Comparison of ENCODE assay signal across 7 cellular contexts in genomic region chr22:17121235-17122195, GRCh38. TPM values are rescaled to one million over a fixed set of nuclear protein-coding genes. Genes with fewer than 3 reads are reported as not detected.
DNase-seq lines count a peak whose midpoint lies in the region; ATAC-seq and TF ChIP-seq lines count a peak whose summit lies in the region.

Gene TMEM121B, minus strand, starts transcription at chr22:17121360. Its CDS starts 233 bp downstream, at chr22:17121127.

- ATAC-seq in GM21360 (IDR thresholded peaks at IDR 0.05; ENCODE audit: unreplicated experiment), result no peak

- peaks cover 5 to 9% of the 10 kb centered on the region in 2 donors for H3K4me1 ChIP-seq in esophagus (ENCODE audit: control insufficient read depth in 2 of 2, insufficient read depth in 2 of 2, low read length in 1 of 2)
- peaks cover 0 to 14% (median 4%) of the 10 kb centered on the region in 4 donors for H3K4me1 ChIP-seq in tibial nerve

- H3K9me3 ChIP-seq in esophagus (ENCODE audit: control insufficient read depth in 2 of 2, insufficient read depth in 1 of 2, low read depth in 1 of 2, low read length in 1 of 2), result no peaks in the 10 kb centered on the region
- no peaks in the 10 kb centered on the region for H3K9me3 ChIP-seq in tibial nerve

- no peak for TF ChIP-seq CTCF in tibial nerve (IDR thresholded peaks at IDR 0.05)

- no peak for TF ChIP-seq POLR2A in tibial nerve (IDR thresholded peaks at IDR 0.05)

- H3K27me3 ChIP-seq in esophagus (ENCODE audit: control insufficient read depth in 1 of 2, insufficient read depth in 2 of 2, low read length in 2 of 2) (no peaks in the 10 kb centered on the region), tibial nerve (peaks cover 0 to 34% of the 10 kb centered on the region in 2 donors)

- DNase-seq in ELR (ENCODE audit: low read depth) (peak; percentile 63), NCI-H1417 (lab: John Stamatoyannopoulos, UW) (peak; percentile 75 to 94 (median 90)), T1000 (lab: John Stamatoyannopoulos, UW) (peak; percentile 6), midbrain (lab: John Stamatoyannopoulos, UW) (peak; percentile 72), tibial nerve (ENCODE audit: low spot score in 2 of 2) (peak; percentile 19 to 37)

- H3K27ac ChIP-seq in esophagus (ENCODE audit: low read depth in 2 of 2, low read length in 1 of 2) (no peak within 1 kb of the TSS), tibial nerve (no peak within 1 kb of the TSS)

- H3K36me3 ChIP-seq in esophagus (ENCODE audit: control insufficient read depth in 2 of 2, insufficient read depth in 2 of 2, low read length in 1 of 2) (no peaks in the 10 kb centered on the region), tibial nerve (no peaks in the 10 kb centered on the region)

- H3K4me3 ChIP-seq in esophagus (ENCODE audit: low read depth in 1 of 2, low read length in 2 of 2) (peak within 1 kb of the TSS; percentile 48 to 52), tibial nerve (peak within 1 kb of the TSS; percentile 26 to 65 (median 38))

- 8% methylated on average over 55 to 69 of the region's 69 CpGs for WGBS in esophagus, 2 donors
- 7 to 11% methylated on average over 52 to 64 of the region's 69 CpGs for WGBS in tibial nerve, 2 donors

- no peak for TF ChIP-seq EP300 in tibial nerve (IDR thresholded peaks at IDR 0.05)

RNA-seq across cellular contexts. Expression of gene TMEM121B, which starts in this region (rescaled TPM):
- under 1 TPM; 0.19 to 0.33 TPM for polyA plus RNA-seq in esophagus
- 1 to 10 TPM in 1 of 4 donors, under 1 TPM in 3; under 0.01 to 1.2 (median 0.75) TPM for total RNA-seq in tibial nerve

Comparison
In these comparisons a context has a peak if more than half of its experiments do, and no peak if none do; other contexts are left out.
1. DNase-seq: peak in every context shown above with its lines; median percentile 90 in NCI-H1417; 72 in midbrain; 63 in ELR; 28 in tibial nerve; 6 in T1000.